Comparison of ENCODE assay signal across 1 cellular context in the genomic region with DNA sequence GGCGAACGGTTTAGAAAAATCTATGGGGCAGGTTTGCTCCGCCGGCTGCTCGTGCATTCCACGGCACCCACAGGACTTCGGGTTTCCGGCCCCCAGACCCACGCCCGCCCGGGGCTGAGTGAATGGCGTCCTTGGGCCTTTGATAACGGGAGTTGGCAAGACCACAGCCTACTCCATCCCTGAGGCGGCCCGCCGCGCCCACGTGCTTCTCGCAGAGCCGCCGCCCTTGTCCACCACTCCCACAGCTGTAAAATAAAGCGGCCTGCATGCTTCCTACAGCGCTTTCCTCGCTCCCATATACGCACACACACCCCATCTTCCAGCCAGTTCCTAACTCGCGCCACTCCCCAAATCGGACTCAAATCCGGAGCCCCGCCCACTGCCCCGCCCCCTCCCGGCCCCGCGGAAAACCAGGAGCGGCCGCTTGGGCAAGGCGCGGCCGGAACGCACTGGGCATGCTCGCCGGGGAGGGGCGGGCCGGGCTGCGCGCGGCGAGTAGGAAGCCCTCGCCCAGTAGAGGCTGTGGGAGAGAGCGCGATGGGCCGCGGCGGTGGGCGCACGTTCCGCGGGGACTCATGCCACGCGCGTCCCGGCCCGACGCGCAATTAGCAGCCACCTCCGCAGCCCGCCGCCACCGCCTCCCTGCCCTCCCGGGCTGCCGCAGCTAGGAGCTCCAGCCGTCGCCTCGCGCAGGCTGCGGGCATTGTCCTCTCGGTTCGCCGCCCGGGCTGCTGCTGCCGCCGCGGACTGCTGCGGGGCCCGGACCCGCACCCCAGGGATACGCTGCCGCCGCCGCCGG.
TF ChIP-seq lines count a peak whose summit lies in the region.

Gene RAP2B, plus strand, starts transcription at position 513 of the 799 bp plus-strand sequence. CDS start 468 bp downstream, outside the sequence.

TF ChIP-seq in HepG2, 621 proteins besides CTCF, POLR2A, EP300 and RAD21 (continued from another document):
- TF ChIP-seq HIC2 (CRISPR knock-in tag; IDR thresholded peaks at IDR 0.05; ENCODE audit: low read depth) = peak; percentile 63
- TF ChIP-seq ZNF619 (CRISPR knock-in tag; IDR thresholded peaks at IDR 0.05) = no peak; the same call in 1 of the 2 replicates
- peak; percentile 29 for TF ChIP-seq TFE3 (CRISPR knock-in tag; IDR thresholded peaks at IDR 0.05)
- TF ChIP-seq KMT2A (CRISPR knock-in tag; IDR thresholded peaks at IDR 0.05) = peak; percentile 73
- TF ChIP-seq RFX5 (IDR thresholded peaks at IDR 0.05; ENCODE audit: low read depth, low read length) = no peak
- peak; percentile 88; the same call in 1 of the 2 replicates for TF ChIP-seq ZNF616 (CRISPR knock-in tag; IDR thresholded peaks at IDR 0.05; ENCODE audit: low read depth)
- peak; percentile 91; the same call in 1 of the 2 replicates for TF ChIP-seq ZNF780A (CRISPR knock-in tag; IDR thresholded peaks at IDR 0.05)
- no peak for TF ChIP-seq ZNF670 (CRISPR knock-in tag; IDR thresholded peaks at IDR 0.05; ENCODE audit: borderline replicate concordance)
- TF ChIP-seq ZSCAN12 (CRISPR knock-in tag; IDR thresholded peaks at IDR 0.05) = no peak; the same call in 1 of the 2 replicates
- TF ChIP-seq ZNF841 (CRISPR knock-in tag; IDR thresholded peaks at IDR 0.05; ENCODE audit: borderline replicate concordance) = peak; percentile 70; the same call in 1 of the 2 replicates
- TF ChIP-seq, protein P1, sequence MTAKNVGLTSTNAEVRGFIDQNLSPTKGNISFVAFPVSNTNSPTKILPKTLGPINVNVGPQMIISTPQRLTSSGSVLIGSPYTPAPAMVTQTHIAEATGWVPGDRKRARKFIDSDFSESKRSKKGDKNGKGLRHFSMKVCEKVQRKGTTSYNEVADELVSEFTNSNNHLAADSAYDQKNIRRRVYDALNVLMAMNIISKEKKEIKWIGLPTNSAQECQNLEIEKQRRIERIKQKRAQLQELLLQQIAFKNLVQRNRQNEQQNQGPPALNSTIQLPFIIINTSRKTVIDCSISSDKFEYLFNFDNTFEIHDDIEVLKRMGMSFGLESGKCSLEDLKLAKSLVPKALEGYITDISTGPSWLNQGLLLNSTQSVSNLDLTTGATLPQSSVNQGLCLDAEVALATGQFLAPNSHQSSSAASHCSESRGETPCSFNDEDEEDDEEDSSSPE (CRISPR knock-in tag; IDR thresholded peaks at IDR 0.05) = peak; percentile 89
- no peak for TF ChIP-seq PPARG (CRISPR knock-in tag; conservative IDR thresholded peaks at IDR 0.05)
- TF ChIP-seq ZNF543 (CRISPR knock-in tag; IDR thresholded peaks at IDR 0.05) = peak; percentile 40; the same call in 1 of the 2 replicates
- TF ChIP-seq CBFB (CRISPR knock-in tag; IDR thresholded peaks at IDR 0.05) = 0 out of 2 replicates have a peak, but pooled peaks have one; percentile 51
- TF ChIP-seq GATAD1 (CRISPR knock-in tag; IDR thresholded peaks at IDR 0.05) = 0 out of 2 replicates have a peak, but pooled peaks have one; percentile 46
- TF ChIP-seq ZBTB34 (CRISPR knock-in tag; IDR thresholded peaks at IDR 0.05) = peak; percentile 67
- TF ChIP-seq ATAD3A (CRISPR knock-in tag; IDR thresholded peaks at IDR 0.05) = no peak
- peak; percentile 91 for TF ChIP-seq MXD1 (CRISPR knock-in tag; IDR thresholded peaks at IDR 0.05)
- TF ChIP-seq SOX13 (IDR thresholded peaks at IDR 0.05) = no peak
- peak in 1 of 2 experiments; percentile 38; a peak in 1 of 4 replicates for TF ChIP-seq SOX13 (CRISPR knock-in tag; conservative IDR thresholded peaks at IDR 0.05 in 1 of 2, IDR thresholded peaks at IDR 0.05 in 1 of 2)
- peak; percentile 65 for TF ChIP-seq SP2 (CRISPR knock-in tag; IDR thresholded peaks at IDR 0.05)
- TF ChIP-seq ZNF782 (CRISPR knock-in tag; IDR thresholded peaks at IDR 0.05; ENCODE audit: borderline replicate concordance) = peak; percentile 83; the same call in 1 of the 2 replicates
- TF ChIP-seq, protein P2, sequence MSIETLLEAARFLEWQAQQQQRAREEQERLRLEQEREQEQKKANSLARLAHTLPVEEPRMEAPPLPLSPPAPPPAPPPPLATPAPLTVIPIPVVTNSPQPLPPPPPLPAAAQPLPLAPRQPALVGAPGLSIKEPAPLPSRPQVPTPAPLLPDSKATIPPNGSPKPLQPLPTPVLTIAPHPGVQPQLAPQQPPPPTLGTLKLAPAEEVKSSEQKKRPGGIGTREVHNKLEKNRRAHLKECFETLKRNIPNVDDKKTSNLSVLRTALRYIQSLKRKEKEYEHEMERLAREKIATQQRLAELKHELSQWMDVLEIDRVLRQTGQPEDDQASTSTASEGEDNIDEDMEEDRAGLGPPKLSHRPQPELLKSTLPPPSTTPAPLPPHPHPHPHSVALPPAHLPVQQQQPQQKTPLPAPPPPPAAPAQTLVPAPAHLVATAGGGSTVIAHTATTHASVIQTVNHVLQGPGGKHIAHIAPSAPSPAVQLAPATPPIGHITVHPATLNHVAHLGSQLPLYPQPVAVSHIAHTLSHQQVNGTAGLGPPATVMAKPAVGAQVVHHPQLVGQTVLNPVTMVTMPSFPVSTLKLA (IDR thresholded peaks at IDR 0.05) = peak; percentile 14; the same call in 1 of the 2 replicates
- peak; percentile 51; the same call in 1 of the 2 replicates for TF ChIP-seq ZNF768 (CRISPR knock-in tag; IDR thresholded peaks at IDR 0.05)
- TF ChIP-seq TOPORS (CRISPR knock-in tag; IDR thresholded peaks at IDR 0.05) = peak; percentile 98
- TF ChIP-seq SP4 (CRISPR knock-in tag; IDR thresholded peaks at IDR 0.05) = peak; percentile 82
- peak in 1 of 2 experiments; percentile 69; a peak in 2 of 4 replicates for TF ChIP-seq ATF4 (CRISPR knock-in tag; IDR thresholded peaks at IDR 0.05)
- TF ChIP-seq, protein P3, sequence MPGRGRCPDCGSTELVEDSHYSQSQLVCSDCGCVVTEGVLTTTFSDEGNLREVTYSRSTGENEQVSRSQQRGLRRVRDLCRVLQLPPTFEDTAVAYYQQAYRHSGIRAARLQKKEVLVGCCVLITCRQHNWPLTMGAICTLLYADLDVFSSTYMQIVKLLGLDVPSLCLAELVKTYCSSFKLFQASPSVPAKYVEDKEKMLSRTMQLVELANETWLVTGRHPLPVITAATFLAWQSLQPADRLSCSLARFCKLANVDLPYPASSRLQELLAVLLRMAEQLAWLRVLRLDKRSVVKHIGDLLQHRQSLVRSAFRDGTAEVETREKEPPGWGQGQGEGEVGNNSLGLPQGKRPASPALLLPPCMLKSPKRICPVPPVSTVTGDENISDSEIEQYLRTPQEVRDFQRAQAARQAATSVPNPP (CRISPR knock-in tag; IDR thresholded peaks at IDR 0.05) = peak; percentile 92
- TF ChIP-seq JUND (CRISPR knock-in tag; IDR thresholded peaks at IDR 0.05) = peak; percentile 44; the same call in 1 of the 2 replicates
- peak; percentile 87 for TF ChIP-seq BORCS8-MEF2B (CRISPR knock-in tag; IDR thresholded peaks at IDR 0.05)
- TF ChIP-seq MXI1 (IDR thresholded peaks at IDR 0.05; ENCODE audit: borderline replicate concordance, low read depth, low read length) = peak; percentile 68; the same call in 1 of the 3 replicates
- TF ChIP-seq NR2F6 (IDR thresholded peaks at IDR 0.05) = no peak
- 0 out of 2 replicates have a peak, but pooled peaks have one; percentile 9 for TF ChIP-seq NR2F6 (CRISPR knock-in tag; IDR thresholded peaks at IDR 0.05)
- TF ChIP-seq TBX3 (IDR thresholded peaks at IDR 0.05; ENCODE audit: borderline replicate concordance) = no peak
- 0 out of 2 replicates have a peak, but pooled peaks have one; percentile 15 for TF ChIP-seq KDM3A (CRISPR knock-in tag; IDR thresholded peaks at IDR 0.05; ENCODE audit: low read depth)
- peak; percentile 79; the same call in 1 of the 2 replicates for TF ChIP-seq BRD4 (CRISPR knock-in tag; IDR thresholded peaks at IDR 0.05)
- TF ChIP-seq MBD4 (IDR thresholded peaks at IDR 0.05; ENCODE audit: borderline replicate concordance, low read length) = no peak
- TF ChIP-seq ZNF34 (CRISPR knock-in tag; IDR thresholded peaks at IDR 0.05; ENCODE audit: borderline replicate concordance) = peak; percentile 79; the same call in 1 of the 2 replicates
